In the genomic region with DNA sequence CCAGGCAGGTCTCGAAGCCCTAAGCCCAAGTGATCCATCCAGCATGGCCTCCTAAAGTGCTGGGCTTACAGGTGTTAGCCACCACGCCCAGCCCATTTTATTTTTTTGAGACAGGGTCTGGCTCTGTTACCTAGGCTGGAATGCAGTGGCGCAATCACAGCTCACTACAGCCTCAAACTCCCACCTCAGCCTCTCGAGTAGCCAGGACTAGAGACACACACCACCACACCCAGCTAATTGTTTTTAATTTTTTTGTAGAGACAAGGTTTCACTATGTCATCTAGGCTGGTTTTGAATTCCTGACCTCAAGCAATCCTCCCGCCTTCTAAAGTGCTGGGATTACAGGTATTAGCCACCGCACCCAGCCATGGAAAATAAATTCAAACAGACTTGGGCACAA, we compare ENCODE assay signal across 1 cellular context.
A peak's percentile ranks its signal among the peaks of the same experiment; 100 is the strongest.
TF ChIP-seq lines count a peak whose summit lies in the region.

No MANE protein-coding gene starts in this region.

TF ChIP-seq in HepG2, 621 proteins besides CTCF, POLR2A, EP300 and RAD21:
- TF ChIP-seq ISX (CRISPR knock-in tag; conservative IDR thresholded peaks at IDR 0.05) (no peak), CEBPB (IDR thresholded peaks at IDR 0.05; ENCODE audit: borderline replicate concordance, low read depth, low read length) (peak; percentile 28; the same call in 1 of the 2 replicates)
